In the genomic region with DNA sequence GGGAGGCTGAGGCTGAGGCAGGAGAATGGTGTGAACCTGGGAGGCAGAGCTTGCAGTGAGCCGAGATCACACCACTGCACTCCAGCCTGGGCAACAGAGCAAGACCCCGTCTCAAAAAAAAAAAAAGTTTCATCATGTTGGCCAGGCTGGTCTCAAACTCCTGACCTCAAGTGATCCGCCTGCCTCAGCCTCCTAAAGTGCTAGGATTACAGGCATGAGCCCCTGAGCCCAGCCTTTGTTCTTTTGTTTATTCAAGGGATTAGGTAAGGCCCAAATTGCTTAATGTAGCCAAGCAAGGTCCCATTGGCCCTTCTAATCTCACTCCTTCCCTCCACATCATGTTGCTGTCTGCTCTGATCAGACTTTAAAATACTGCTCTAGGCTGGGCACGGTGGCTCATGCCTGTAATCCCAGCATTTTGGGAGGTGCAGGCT, we compare ENCODE assay signal across 10 cellular contexts. TPM values are rescaled to one million over a fixed set of nuclear protein-coding genes. Genes with fewer than 3 reads are reported as not detected.
"Had no signal": no experiment of that assay in that cellular context is flagged by ENCODE, and none has a peak within 500 bp of the region (broad histone marks: within the 10 kb centered on the region; RNA-seq: fewer than 3 reads in every experiment).

No MANE protein-coding gene starts in this region.

RNA-seq across cellular contexts. Expression of a gene that starts 2.6 kb away (rescaled TPM):
- total RNA-seq: activated CD4-positive, alpha-beta T cell treated with anti-CD3 and anti-CD28 coated beads for 36 hours; activated CD4-positive, alpha-beta T cell treated with anti-CD3 and anti-CD28 coated beads, Interleukin-2, amount 10 ng/mL, durations not matched to agents 7 days and 5 days; activated CD8-positive, alpha-beta T cell treated with anti-CD3 and anti-CD28 coated beads, Interleukin-2, amount 10 ng/mL, durations not matched to agents 7 days and 5 days; activated naive CD8-positive, alpha-beta T cell treated with anti-CD3 and anti-CD28 coated beads, Interleukin-2, amount 10 ng/mL, durations not matched to agents 7 days and 5 days; activated T-helper 2 cell treated with anti-CD3 and anti-CD28 coated beads, Interferon-gamma antibody, Interleukin-2, Interleukin-4, amounts not matched to agents 10 μg/mL and 5 μg/mL and 100 μg/mL, durations not matched to agents 14 hours and 24 hours and 36 hours; astrocyte; body of pancreas; M059J; PC-3; SJSA1 had no signal

RNA-seq across cellular contexts. Expression of a gene that starts 17.2 kb away (rescaled TPM):
- total RNA-seq: body of pancreas had no signal
